13 cellular contexts compared by ENCODE assay signal in genomic region chr4:93994175-93994994, GRCh38.
"Had no signal": no experiment of that assay in that cellular context is flagged by ENCODE, and none has a peak within 500 bp of the region (broad histone marks: within the 10 kb centered on the region; RNA-seq: fewer than 3 reads in every experiment).

No MANE protein-coding gene starts in this region.

- H3K4me3 ChIP-seq: coronary artery, spleen, testis, upper lobe of left lung had no signal

- DNase-seq: activated CD4-positive, alpha-beta T cell treated with anti-CD3 and anti-CD28 coated beads, Interleukin-2, amount 10 ng/mL, durations not matched to agents 7 days and 5 days; activated CD8-positive, alpha-beta T cell treated with anti-CD3 and anti-CD28 coated beads, Interleukin-2, amount 10 ng/mL, durations not matched to agents 7 days and 5 days; activated naive CD4-positive, alpha-beta T cell treated with Interleukin-2 at 50 U/mL for 16 hours; activated T-cell treated with anti-CD3 and anti-CD28 coated beads, Interleukin-2, amount 50 U/mL, for 24 hours; head of caudate nucleus; spleen; stimulated activated CD4-positive, alpha-beta T cell treated with anti-CD3 and anti-CD28 coated beads, Interleukin-4, amount 100 ng/mL, for 4 hours; testis; upper lobe of left lung had no signal

- ATAC-seq: activated CD4-positive, CD25-positive, alpha-beta regulatory T cell treated with anti-CD3 and anti-CD28 coated beads, Interleukin-2, amount 50 U/mL, for 24 hours; activated CD8-positive, alpha-beta T cell treated with anti-CD3 and anti-CD28 coated beads, Interleukin-2, amount 10 ng/mL, durations not matched to agents 7 days and 5 days; left lobe of liver; stimulated activated memory B cell treated with anti-CD40 and anti-IgM and Interleukin-4, amounts not matched to agents 10 μg/mL and 1 μg/mL and 100 μg/mL, for 72 hours had no signal

- H3K36me3 ChIP-seq: spleen, upper lobe of left lung had no signal

- H3K27me3 ChIP-seq: spleen, testis, upper lobe of left lung had no signal

- H3K9me3 ChIP-seq: spleen, testis, upper lobe of left lung had no signal

- H3K27ac ChIP-seq: coronary artery, spleen, testis, upper lobe of left lung had no signal

- H3K4me1 ChIP-seq: spleen, testis, upper lobe of left lung had no signal
